In genomic region chr13:99960663-99961440, GRCh38 we compare ENCODE assay signal across 2 cellular contexts.
TF ChIP-seq lines count a peak whose summit lies in the region.

No MANE protein-coding gene starts in this region.

TF ChIP-seq in A549, 52 proteins besides CTCF, POLR2A, EP300 and RAD21:
- TF ChIP-seq JUNB (IDR thresholded peaks at IDR 0.05) (no peak), ZC3H11A (IDR thresholded peaks at IDR 0.05) (no peak), RARB (CRISPR knock-in tag; IDR thresholded peaks at IDR 0.05) (no peak), GATA3 (IDR thresholded peaks at IDR 0.05; ENCODE audit: borderline replicate concordance) (no peak), TFCP2L1 (CRISPR knock-in tag; IDR thresholded peaks at IDR 0.05) (no peak), MYC (IDR thresholded peaks at IDR 0.05; ENCODE audit: borderline replicate concordance, low read length) (no peak), KDM5A (IDR thresholded peaks at IDR 0.05) (no peak), RNF2 (IDR thresholded peaks at IDR 0.05; ENCODE audit: borderline replicate concordance, low read depth) (no peak), RFX5 (IDR thresholded peaks at IDR 0.05) (no peak), ZFP36 (IDR thresholded peaks at IDR 0.05; ENCODE audit: borderline replicate concordance, partially characterized antibody) (no peak), NPAS2 (CRISPR knock-in tag; IDR thresholded peaks at IDR 0.05; ENCODE audit: borderline replicate concordance) (no peak), BHLHE40 (IDR thresholded peaks at IDR 0.05; ENCODE audit: low read depth, low read length) (no peak)

TF ChIP-seq in K562, 482 proteins besides CTCF, POLR2A, EP300 and RAD21:
- TF ChIP-seq ZNF785 (CRISPR knock-in tag; IDR thresholded peaks at IDR 0.05) = no peak
- TF ChIP-seq ID3 (CRISPR knock-in tag; IDR thresholded peaks at IDR 0.05) = no peak
- TF ChIP-seq ID3 (tag; IDR thresholded peaks at IDR 0.05) = no peak
- no peak for TF ChIP-seq E2F1 (CRISPR knock-in tag; IDR thresholded peaks at IDR 0.05)
- TF ChIP-seq EGR1 (conservative IDR thresholded peaks at IDR 0.05) = peak; percentile 59; the same call in 1 of the 2 replicates
